8 cellular contexts compared by ENCODE assay signal in the genomic region with DNA sequence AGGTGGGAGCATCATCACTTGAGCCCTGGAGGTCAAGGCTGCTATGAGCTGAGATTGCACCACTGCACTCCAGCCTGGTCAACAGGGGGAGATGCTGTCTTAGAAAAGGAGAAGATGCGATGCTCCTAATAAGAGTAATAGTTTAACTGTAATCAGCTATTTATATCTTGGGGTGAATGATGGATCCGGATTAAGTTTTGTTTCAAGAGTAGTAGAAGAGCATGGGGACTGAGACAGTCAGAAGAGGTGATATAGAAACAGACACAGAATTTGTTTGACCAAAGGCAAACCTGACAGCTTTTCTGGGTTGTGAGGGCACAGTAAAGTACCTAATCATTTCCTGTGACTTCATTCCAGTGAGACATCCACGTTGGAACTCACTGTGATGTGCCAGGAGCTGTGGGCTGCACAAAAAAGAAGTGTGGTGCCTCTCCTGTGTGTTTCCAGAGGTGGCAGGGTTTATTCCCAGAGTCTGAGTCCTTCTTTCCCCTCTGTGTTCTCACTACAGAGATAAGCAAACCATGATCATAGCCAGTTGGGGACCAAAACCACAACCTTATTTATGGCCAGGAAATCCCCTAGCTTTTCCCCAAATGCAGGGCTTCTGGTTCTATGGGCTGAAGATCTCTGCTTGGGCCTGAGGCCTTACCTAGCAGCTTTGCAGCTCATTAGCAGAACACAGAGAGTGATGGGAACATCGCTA.
DNase-seq lines count a peak whose midpoint lies in the region; ATAC-seq and TF ChIP-seq lines count a peak whose summit lies in the region.

No MANE protein-coding gene starts in this region.

- no peaks in the 10 kb centered on the region for H4K20me1 ChIP-seq in neural cell (ENCODE audit: insufficient read depth)

- H3K36me3 Mint-ChIP-seq in T-helper 2 cell treated with Interferon-gamma antibody and Interleukin-4, amounts not matched to agents 5 μg/mL and 100 μg/mL, for 36 hours (ENCODE audit: low read depth) = peaks cover 9% of the 10 kb centered on the region
- no peaks in the 10 kb centered on the region for H3K36me3 Mint-ChIP-seq in mesothelial cell of epicardium

- no peak overlapping the region for H2AFZ ChIP-seq in neural cell (ENCODE audit: low read depth, low read length)

- H3K4me3 ChIP-seq in neural cell (ENCODE audit: low read length) = no peak overlapping the region

- DNase-seq in AG20443 (ENCODE audit: low spot score) (peak; percentile 29), mesothelial cell of epicardium (ENCODE audit: low spot score in 2 of 2, unreplicated experiment in 2 of 2) (no peak), NCI-H1436 treated with DMSO at 0.1 percent for 48 hours (lab: John Stamatoyannopoulos, UW) (no peak), NCI-H128 (lab: John Stamatoyannopoulos, UW; ENCODE audit: unreplicated experiment) (no peak)
- peak; percentile 40 for DNase-seq in T-helper 2 cell treated with Interferon-gamma antibody and Interleukin-4, amounts not matched to agents 5 μg/mL and 100 μg/mL, for 36 hours (ENCODE audit: low spot score)

- H3K9me3 Mint-ChIP-seq in T-helper 2 cell treated with Interferon-gamma antibody and Interleukin-4, amounts not matched to agents 5 μg/mL and 100 μg/mL, for 36 hours = no peaks in the 10 kb centered on the region
- no peaks in the 10 kb centered on the region for H3K9me3 Mint-ChIP-seq in mesothelial cell of epicardium

- H3K27ac ChIP-seq in neural cell (ENCODE audit: low read length) = no peak overlapping the region

- no peaks in the 10 kb centered on the region for H3K79me2 ChIP-seq in neural cell (replicated peaks; ENCODE audit: insufficient read depth, low read length)

- H3K27me3 Mint-ChIP-seq in T-helper 2 cell treated with Interferon-gamma antibody and Interleukin-4, amounts not matched to agents 5 μg/mL and 100 μg/mL, for 36 hours (ENCODE audit: low read depth) = no peaks in the 10 kb centered on the region
- no peaks in the 10 kb centered on the region for H3K27me3 Mint-ChIP-seq in mesothelial cell of epicardium (ENCODE audit: low read depth)

- peaks cover 50% of the 10 kb centered on the region for H3K4me1 Mint-ChIP-seq in T-helper 2 cell treated with Interferon-gamma antibody and Interleukin-4, amounts not matched to agents 5 μg/mL and 100 μg/mL, for 36 hours (ENCODE audit: low read depth)
- peaks cover 2% of the 10 kb centered on the region for H3K4me1 Mint-ChIP-seq in mesothelial cell of epicardium

- H3K4me2 ChIP-seq in neural cell (ENCODE audit: low read length) = no peak overlapping the region

- no peaks in the 10 kb centered on the region for H3K27me3 ChIP-seq in neural cell (ENCODE audit: insufficient read depth, low read depth, low read length)

- no peaks in the 10 kb centered on the region for H3K9me3 ChIP-seq in neural cell (ENCODE audit: low read length)

- peak overlapping the region; percentile 80 for H3K27ac Mint-ChIP-seq in T-helper 2 cell treated with Interferon-gamma antibody and Interleukin-4, amounts not matched to agents 5 μg/mL and 100 μg/mL, for 36 hours
- H3K27ac Mint-ChIP-seq in mesothelial cell of epicardium = no peak overlapping the region

- ATAC-seq in GM18861 (IDR thresholded peaks at IDR 0.05; ENCODE audit: unreplicated experiment) (peak; percentile 71), HG02981 (IDR thresholded peaks at IDR 0.05; ENCODE audit: unreplicated experiment) (peak; percentile 57)

- H3K36me3 ChIP-seq in neural cell (ENCODE audit: insufficient read depth, low read length) = no peaks in the 10 kb centered on the region

- peak; percentile 20 for TF ChIP-seq CTCF in neural cell (IDR thresholded peaks at IDR 0.05; ENCODE audit: poor library complexity, severe bottlenecking)
- TF ChIP-seq CTCF in mesothelial cell of epicardium (IDR thresholded peaks at IDR 0.05; ENCODE audit: unreplicated experiment) = no peak

- H3K4me3 Mint-ChIP-seq in T-helper 2 cell treated with Interferon-gamma antibody and Interleukin-4, amounts not matched to agents 5 μg/mL and 100 μg/mL, for 36 hours = peak overlapping the region; percentile 2
- H3K4me3 Mint-ChIP-seq in mesothelial cell of epicardium = no peak overlapping the region

- TF ChIP-seq EP300 in neural cell (conservative IDR thresholded peaks at IDR 0.05; ENCODE audit: poor library complexity, severe bottlenecking) = no peak

- H3F3A ChIP-seq in neural cell (ENCODE audit: insufficient read depth, low read length, poor library complexity, severe bottlenecking) = no peaks in the 10 kb centered on the region

- TF ChIP-seq RAD21 in neural cell (conservative IDR thresholded peaks at IDR 0.05) = no peak

- H3K9ac ChIP-seq in neural cell (ENCODE audit: low read length) = no peak overlapping the region

- no peaks in the 10 kb centered on the region for H3K9me2 ChIP-seq in neural cell (ENCODE audit: insufficient read depth, low read length)

TF ChIP-seq in neural cell, 6 proteins besides CTCF, POLR2A, EP300 and RAD21:
- no peak for TF ChIP-seq EZH2 (IDR thresholded peaks at IDR 0.05; ENCODE audit: borderline replicate concordance, insufficient read depth, low read length, poor library complexity, severe bottlenecking)
- no peak for TF ChIP-seq TAF1 (IDR thresholded peaks at IDR 0.05; ENCODE audit: low read depth)
- TF ChIP-seq REST (IDR thresholded peaks at IDR 0.05; ENCODE audit: borderline replicate concordance) = no peak
- TF ChIP-seq POLR2AphosphoS5 (IDR thresholded peaks at IDR 0.05) = no peak
- no peak for TF ChIP-seq MXI1 (conservative IDR thresholded peaks at IDR 0.05; ENCODE audit: poor library complexity, severe bottlenecking)
- no peak for TF ChIP-seq SMC3 (conservative IDR thresholded peaks at IDR 0.05; ENCODE audit: poor library complexity)

Comparison
In these comparisons a context has a peak if more than half of its experiments do, and no peak if none do; other contexts are left out.
1. DNase-seq: peak in AG20443 (single experiment) and T-helper 2 cell treated with Interferon-gamma antibody and Interleukin-4, amounts not matched to agents 5 μg/mL and 100 μg/mL, for 36 hours (single experiment); none in mesothelial cell of epicardium (0 of 2), NCI-H1436 treated with DMSO at 0.1 percent for 48 hours (single experiment) and NCI-H128 (single experiment).